ENCODE assay signal across 24 cellular contexts in the genomic region with DNA sequence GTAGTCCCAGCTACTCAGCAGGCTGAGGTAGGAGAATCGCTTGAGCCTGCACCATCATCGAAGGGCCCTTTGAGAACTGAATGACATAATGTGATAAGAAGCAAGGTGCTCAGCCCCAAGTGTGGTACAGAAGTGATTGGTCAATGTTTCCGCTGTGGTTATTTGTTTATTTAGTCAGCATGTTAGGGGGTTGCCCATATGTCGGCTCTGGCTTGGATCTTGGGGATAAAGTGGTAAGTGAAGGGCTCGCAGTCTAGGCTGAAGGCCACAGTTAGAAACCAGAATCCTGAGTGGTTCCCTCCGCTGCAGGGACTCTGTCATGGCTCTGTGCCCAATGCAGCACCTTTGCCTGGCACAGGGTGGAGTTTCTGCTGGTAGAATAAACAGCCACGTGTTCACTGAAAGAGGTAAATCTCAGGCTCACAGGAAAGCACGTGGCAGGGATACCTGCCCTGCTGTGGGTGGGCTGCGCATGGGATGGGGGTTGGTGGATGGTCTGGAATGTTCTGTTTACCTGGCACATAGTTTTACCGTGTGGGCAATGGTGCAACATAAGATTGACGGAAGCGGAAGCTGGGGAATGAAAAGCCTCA. TPM values are rescaled to one million over a fixed set of nuclear protein-coding genes. Genes with fewer than 3 reads are reported as not detected.
DNase-seq lines count a peak whose midpoint lies in the region; ATAC-seq and TF ChIP-seq lines count a peak whose summit lies in the region.
"Had no signal": no experiment of that assay in that cellular context is flagged by ENCODE, and none has a peak within 500 bp of the region (broad histone marks: within the 10 kb centered on the region; RNA-seq: fewer than 3 reads in every experiment).

No MANE protein-coding gene starts in this region.

- no peak overlapping the region for H3K4me3 ChIP-seq in GM12865 (ENCODE audit: low read depth, low read length)
- H3K4me3 ChIP-seq in NT2/D1 (ENCODE audit: insufficient read length, low read depth): no peak overlapping the region
- no peak overlapping the region for H3K4me3 ChIP-seq in right lobe of liver
- H3K4me3 ChIP-seq: adrenal gland, coronary artery, PC-9 had no signal

- no peaks in the 10 kb centered on the region for H3K23me2 ChIP-seq in H9 (ENCODE audit: insufficient read length, low read depth, low read length, poor library complexity, severe bottlenecking)

- H4K91ac ChIP-seq in H9 (ENCODE audit: insufficient read length, low read depth, low read length): no peak overlapping the region

- no peak overlapping the region for H3K4me3 Mint-ChIP-seq in stimulated activated memory B cell treated with anti-CD40 and anti-IgM and Interleukin-4, amounts not matched to agents 10 μg/mL and 1 μg/mL and 100 μg/mL, for 72 hours
- H3K4me3 Mint-ChIP-seq in H9: no peak overlapping the region
- H3K4me3 Mint-ChIP-seq: activated T-cell treated with anti-CD3 and anti-CD28 coated beads, Interleukin-2, amount 50 U/mL, for 24 hours; mesothelial cell of epicardium; natural killer cell treated with Interleukin-12 subunit alpha and Interleukin-12 subunit beta and Interleukin-15 and Interleukin-18, amount 100 ng/mL, for 72 hours had no signal

- no peak overlapping the region for H2BK20ac ChIP-seq in H9 (ENCODE audit: low read depth, low read length, poor library complexity, severe bottlenecking)

- H2BK120ac ChIP-seq in H9 (ENCODE audit: low read depth, low read length, poor library complexity, severe bottlenecking): no peak overlapping the region

- intact Hi-C loops in right lobe of liver (cut with DNase I): no loop called here

- H3K9ac ChIP-seq in NT2/D1 (ENCODE audit: insufficient read length, low read depth): peak overlapping the region; percentile 25
- no peak overlapping the region for H3K9ac ChIP-seq in H9 (ENCODE audit: extremely low read depth, insufficient read length, low read length)

- TF ChIP-seq POLR2A in right lobe of liver (IDR thresholded peaks at IDR 0.05): no peak

- WGBS in right lobe of liver (ENCODE audit: insufficient coverage, low coverage, low lambda C conversion rate, missing lambda C conversion rate): 61% methylated on average over 9 of the region's 12 CpGs
- WGBS in H9 (ENCODE audit: extremely low coverage, insufficient read length, low lambda C conversion rate): no CpG with 5 or more reads among the region's 12 CpGs

- H3K27ac ChIP-seq in right lobe of liver (peak overlapping the region in 1 of 3 donors; percentile 64), H9 (ENCODE audit: insufficient read length, low read depth, low read length) (no peak overlapping the region)
- H3K27ac ChIP-seq: adrenal gland, coronary artery, PC-9 had no signal

- H3K36me3 Mint-ChIP-seq in stimulated activated memory B cell treated with anti-CD40 and anti-IgM and Interleukin-4, amounts not matched to agents 10 μg/mL and 1 μg/mL and 100 μg/mL, for 72 hours: peaks cover 84% of the 10 kb centered on the region
- peaks cover 0 to 2% (median 0%) of the 10 kb centered on the region in 3 experiments; a peak in 2 of 7 replicates for H3K36me3 Mint-ChIP-seq in H9 (ENCODE audit: insufficient read depth in 1 of 3, low read depth in 3 of 3)
- H3K36me3 Mint-ChIP-seq: natural killer cell treated with Interleukin-12 subunit alpha and Interleukin-12 subunit beta and Interleukin-15 and Interleukin-18, amount 100 ng/mL, for 72 hours had no signal

- no peak overlapping the region for H2BK12ac ChIP-seq in H9 (ENCODE audit: insufficient read length, low read depth, low read length)

- TF ChIP-seq CTCF in GM12865 (IDR thresholded peaks at IDR 0.05; ENCODE audit: insufficient read depth, low read depth, low read length, missing control alignments) (no peak), right lobe of liver (IDR thresholded peaks at IDR 0.05) (no peak), H9 (conservative IDR thresholded peaks at IDR 0.05) (no peak)

- no peak overlapping the region for H3K14ac ChIP-seq in H9 (ENCODE audit: insufficient read depth, low read length)

- ATAC-seq in right lobe of liver (peak; percentile 81 to 88 (median 84)), HG02884 (IDR thresholded peaks at IDR 0.05; ENCODE audit: unreplicated experiment) (no peak)
- peak; percentile 78 for ATAC-seq in stimulated activated memory B cell treated with anti-CD40 and anti-IgM and Interleukin-4, amounts not matched to agents 10 μg/mL and 1 μg/mL and 100 μg/mL, for 72 hours
- ATAC-seq: natural killer cell treated with Interleukin-12 subunit alpha and Interleukin-12 subunit beta and Interleukin-15 and Interleukin-18, amount 100 ng/mL, for 72 hours; sciatic nerve had no signal

- peaks cover 28% of the 10 kb centered on the region for H3K9me3 Mint-ChIP-seq in stimulated activated memory B cell treated with anti-CD40 and anti-IgM and Interleukin-4, amounts not matched to agents 10 μg/mL and 1 μg/mL and 100 μg/mL, for 72 hours
- H3K9me3 Mint-ChIP-seq in H9: peaks cover 0 to 7% of the 10 kb centered on the region in 2 experiments; a peak in 3 of 5 replicates
- H3K9me3 Mint-ChIP-seq: natural killer cell treated with Interleukin-12 subunit alpha and Interleukin-12 subunit beta and Interleukin-15 and Interleukin-18, amount 100 ng/mL, for 72 hours had no signal

- no peak overlapping the region for H3K4me2 ChIP-seq in H9 (ENCODE audit: insufficient read depth, insufficient read length, low read length)
- H3K4me2 ChIP-seq: PC-9 had no signal

- H3K4me1 ChIP-seq in NT2/D1 (ENCODE audit: insufficient read depth, insufficient read length) (peaks cover 3% of the 10 kb centered on the region), right lobe of liver (peaks cover 0 to 13% (median 0%) of the 10 kb centered on the region in 4 donors), H9 (ENCODE audit: insufficient read depth, low read length) (no peaks in the 10 kb centered on the region)
- H3K4me1 ChIP-seq: adrenal gland had no signal

- no peak overlapping the region for H2BK5ac ChIP-seq in H9 (ENCODE audit: insufficient read length, low read length)

- H3K79me2 ChIP-seq in H9 (ENCODE audit: insufficient read depth, low read length): no peaks in the 10 kb centered on the region

- no peak overlapping the region for H2AK5ac ChIP-seq in H9 (ENCODE audit: insufficient read length, low read length)

- H3K27me3 Mint-ChIP-seq in stimulated activated memory B cell treated with anti-CD40 and anti-IgM and Interleukin-4, amounts not matched to agents 10 μg/mL and 1 μg/mL and 100 μg/mL, for 72 hours: no peaks in the 10 kb centered on the region
- no peaks in the 10 kb centered on the region; the same call in 1 of the 2 replicates for H3K27me3 Mint-ChIP-seq in H9 (ENCODE audit: low read depth)

- H3K27ac Mint-ChIP-seq in stimulated activated memory B cell treated with anti-CD40 and anti-IgM and Interleukin-4, amounts not matched to agents 10 μg/mL and 1 μg/mL and 100 μg/mL, for 72 hours: peak overlapping the region; percentile 50
- peak overlapping the region in 1 of 3 experiments; percentile 37; a peak in 1 of 7 replicates for H3K27ac Mint-ChIP-seq in H9
- H3K27ac Mint-ChIP-seq: activated T-cell treated with anti-CD3 and anti-CD28 coated beads, Interleukin-2, amount 50 U/mL, for 24 hours; mesothelial cell of epicardium; natural killer cell treated with Interleukin-12 subunit alpha and Interleukin-12 subunit beta and Interleukin-15 and Interleukin-18, amount 100 ng/mL, for 72 hours had no signal

- no peak overlapping the region for H4K8ac ChIP-seq in H9 (replicated peaks; ENCODE audit: insufficient read length, low read depth, low read length)

- no peak overlapping the region for H3K18ac ChIP-seq in H9 (ENCODE audit: insufficient read length, low read depth, low read length)

- no peak overlapping the region for H2BK15ac ChIP-seq in H9 (ENCODE audit: low read depth, low read length)

- H4K5ac ChIP-seq in H9 (ENCODE audit: insufficient read length, low read depth, low read length): no peak overlapping the region

- H3K9me3 ChIP-seq in NT2/D1 (ENCODE audit: insufficient read depth, low read length) (no peaks in the 10 kb centered on the region), right lobe of liver (no peaks in the 10 kb centered on the region), H9 (ENCODE audit: control insufficient read depth, low read depth, low read length) (no peaks in the 10 kb centered on the region)
- H3K9me3 ChIP-seq: adrenal gland had no signal

- DNase-seq in GM12865 (ENCODE audit: low read depth) (peak; percentile 66), NT2/D1 (ENCODE audit: low read depth, low spot score) (no peak), right lobe of liver (peak; percentile 62 to 76 (median 66)), EL (no peak), T-helper 2 cell (no peak), H9 (no peak)
- DNase-seq: activated CD8-positive, alpha-beta memory T cell treated with anti-CD3 and anti-CD28 coated beads for 24 hours; activated naive CD4-positive, alpha-beta T cell; activated T-cell treated with anti-CD3 and anti-CD28 coated beads, Interleukin-2, amount 50 U/mL, for 24 hours; adrenal gland; GF-D8; GOT3; NCI-H1694; NCI-H345; NCI-H82; PC-9; SIG-M5; stimulated activated CD4-positive, alpha-beta T cell treated with anti-CD3 and anti-CD28 coated beads, Interleukin-15, amount 100 ng/mL, for 24 hours had no signal

- H3K4me1 Mint-ChIP-seq in stimulated activated memory B cell treated with anti-CD40 and anti-IgM and Interleukin-4, amounts not matched to agents 10 μg/mL and 1 μg/mL and 100 μg/mL, for 72 hours: peaks cover 46% of the 10 kb centered on the region
- H3K4me1 Mint-ChIP-seq in H9: peaks cover 12 to 24% of the 10 kb centered on the region in 2 experiments
- H3K4me1 Mint-ChIP-seq: mesothelial cell of epicardium had no signal

- no peak overlapping the region for H3K23ac ChIP-seq in H9 (ENCODE audit: insufficient read length, low read depth, low read length)

- no peaks in the 10 kb centered on the region for H3K27me3 ChIP-seq in NT2/D1 (ENCODE audit: insufficient read depth, insufficient read length)
- no peaks in the 10 kb centered on the region for H3K27me3 ChIP-seq in right lobe of liver
- no peaks in the 10 kb centered on the region for H3K27me3 ChIP-seq in H9 (ENCODE audit: insufficient read depth, low read length)
- H3K27me3 ChIP-seq: adrenal gland had no signal

- no peak overlapping the region for H3T11ph ChIP-seq in H9 (ENCODE audit: low read length)

- H3K56ac ChIP-seq in H9 (ENCODE audit: insufficient read length, low read depth, low read length): no peak overlapping the region

- no peaks in the 10 kb centered on the region for H4K20me1 ChIP-seq in H9 (ENCODE audit: control insufficient read depth, insufficient read depth, insufficient read length)

- no peak overlapping the region for H2AFZ ChIP-seq in H9 (ENCODE audit: low read length)
- H2AFZ ChIP-seq: PC-9 had no signal

- H3K36me3 ChIP-seq in NT2/D1 (ENCODE audit: insufficient read depth, insufficient read length, low read length): no peaks in the 10 kb centered on the region
- H3K36me3 ChIP-seq in right lobe of liver: no peaks in the 10 kb centered on the region
- H3K36me3 ChIP-seq: adrenal gland had no signal

- no peak overlapping the region for H3K4ac ChIP-seq in H9 (ENCODE audit: low read depth, low read length)

- H3K79me1 ChIP-seq in H9 (ENCODE audit: insufficient read depth, low read depth, low read length, poor library complexity, severe bottlenecking): no peaks in the 10 kb centered on the region

RNA-seq across cellular contexts. Expression of gene SYT17, which starts 35.4 kb away (rescaled TPM):
- 10 to 100 TPM in 3 of 6 experiments, 1 to 10 TPM in 3; 8.2 to 14.1 (median 9.5) TPM for total RNA-seq in right lobe of liver
- 2.6 and 3.0 TPM in 2 replicates for total RNA-seq in H9 (2021)
- total RNA-seq: natural killer cell treated with Interleukin-12 subunit alpha and Interleukin-12 subunit beta and Interleukin-15 and Interleukin-18, amount 100 ng/mL, for 72 hours had no signal

Comparison
In these comparisons a context has a peak if more than half of its experiments do, and no peak if none do; other contexts are left out.
1. DNase-seq: peak in GM12865 (single experiment) and right lobe of liver (3 of 3); none in NT2/D1 (single experiment), EL (single experiment), T-helper 2 cell (0 of 5) and H9 (single experiment).